ENCODE assay signal across 14 cellular contexts in the genomic region with DNA sequence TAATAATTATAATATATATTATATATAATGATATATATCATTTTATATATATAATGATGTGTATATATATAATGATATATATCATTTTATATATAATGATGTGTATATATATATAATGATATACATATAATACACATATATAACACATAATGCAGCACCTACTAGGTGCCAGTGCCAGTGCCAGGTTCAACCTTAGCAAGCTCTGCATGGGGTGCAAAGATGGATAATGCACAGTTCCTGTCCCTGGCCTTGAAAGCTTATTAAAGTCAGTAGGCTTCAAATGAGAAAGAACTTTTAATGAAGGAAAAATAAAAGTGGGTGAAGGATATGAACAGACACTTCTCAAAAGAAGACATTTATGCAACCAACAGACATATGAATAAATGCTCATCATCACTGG.
DNase-seq lines count a peak whose midpoint lies in the region; ATAC-seq and TF ChIP-seq lines count a peak whose summit lies in the region.
"Had no signal": no experiment of that assay in that cellular context is flagged by ENCODE, and none has a peak within 500 bp of the region (broad histone marks: within the 10 kb centered on the region; RNA-seq: fewer than 3 reads in every experiment).

No MANE protein-coding gene starts in this region.

- CTCF ChIA-PET in activated naive CD4-positive, alpha-beta T cell treated with anti-CD3 and anti-CD28 coated beads, Interleukin-2, amount 10 ng/mL, durations not matched to agents 7 days and 5 days (lab: Charles Lee), result no interaction called here

- DNase-seq in SKM-1 treated with dmso at 0.1 percent for 144 hours (lab: John Stamatoyannopoulos, UW; ENCODE audit: unreplicated experiment) (peak; percentile 4), SKM-1 (lab: John Stamatoyannopoulos, UW; ENCODE audit: unreplicated experiment) (no peak), NB4 (ENCODE audit: low read depth) (peak; percentile 25)
- DNase-seq in activated naive CD4-positive, alpha-beta T cell treated with anti-CD3 and anti-CD28 coated beads, Interleukin-2, amount 10 ng/mL, durations not matched to agents 7 days and 5 days, result peak; percentile 26
- no peak for DNase-seq in activated naive CD4-positive, alpha-beta T cell (lab: John Stamatoyannopoulos, UW)
- DNase-seq: Calu3; CD8-positive, alpha-beta T cell; DMS79 treated with DMSO at 0.1 percent for 48 hours; GF-D8; HCEC 1CT had no signal

- TF ChIP-seq CTCF in NB4 (IDR thresholded peaks at IDR 0.05; ENCODE audit: low read depth, low read length), result no peak

- H3K36me3 Mint-ChIP-seq in activated naive CD4-positive, alpha-beta T cell treated with anti-CD3 and anti-CD28 coated beads, Interleukin-2, amount 10 ng/mL, durations not matched to agents 7 days and 5 days, result peaks cover 16% of the 10 kb centered on the region
- H3K36me3 Mint-ChIP-seq in stimulated activated memory B cell treated with anti-CD40 and anti-IgM and Interleukin-4, amounts not matched to agents 10 μg/mL and 1 μg/mL and 100 μg/mL, for 72 hours, result no peaks in the 10 kb centered on the region

- H3K9me3 Mint-ChIP-seq in activated naive CD4-positive, alpha-beta T cell treated with anti-CD3 and anti-CD28 coated beads, Interleukin-2, amount 10 ng/mL, durations not matched to agents 7 days and 5 days, result no peaks in the 10 kb centered on the region
- no peaks in the 10 kb centered on the region for H3K9me3 Mint-ChIP-seq in stimulated activated memory B cell treated with anti-CD40 and anti-IgM and Interleukin-4, amounts not matched to agents 10 μg/mL and 1 μg/mL and 100 μg/mL, for 72 hours
- H3K9me3 Mint-ChIP-seq: CD8-positive, alpha-beta T cell; GM23338 had no signal

- no peaks in the 10 kb centered on the region for H3K27me3 Mint-ChIP-seq in activated naive CD4-positive, alpha-beta T cell treated with anti-CD3 and anti-CD28 coated beads, Interleukin-2, amount 10 ng/mL, durations not matched to agents 7 days and 5 days
- no peaks in the 10 kb centered on the region for H3K27me3 Mint-ChIP-seq in stimulated activated memory B cell treated with anti-CD40 and anti-IgM and Interleukin-4, amounts not matched to agents 10 μg/mL and 1 μg/mL and 100 μg/mL, for 72 hours
- H3K27me3 Mint-ChIP-seq: B cell had no signal

- peaks cover 13% of the 10 kb centered on the region for H3K4me1 Mint-ChIP-seq in activated naive CD4-positive, alpha-beta T cell treated with anti-CD3 and anti-CD28 coated beads, Interleukin-2, amount 10 ng/mL, durations not matched to agents 7 days and 5 days
- no peaks in the 10 kb centered on the region for H3K4me1 Mint-ChIP-seq in stimulated activated memory B cell treated with anti-CD40 and anti-IgM and Interleukin-4, amounts not matched to agents 10 μg/mL and 1 μg/mL and 100 μg/mL, for 72 hours
- H3K4me1 Mint-ChIP-seq: B cell had no signal

- H3K4me3 ChIP-seq in NB4 (ENCODE audit: low read depth, low read length), result no peak overlapping the region
- H3K4me3 ChIP-seq: BLaER1 treated with 17β-estradiol and CSF1 and Interleukin-3, amounts not matched to agents 10 nM and 100 nM; GM23338 had no signal

- no peak overlapping the region for H3K4me3 Mint-ChIP-seq in activated naive CD4-positive, alpha-beta T cell treated with anti-CD3 and anti-CD28 coated beads, Interleukin-2, amount 10 ng/mL, durations not matched to agents 7 days and 5 days
- H3K4me3 Mint-ChIP-seq in stimulated activated memory B cell treated with anti-CD40 and anti-IgM and Interleukin-4, amounts not matched to agents 10 μg/mL and 1 μg/mL and 100 μg/mL, for 72 hours, result no peak overlapping the region
- H3K4me3 Mint-ChIP-seq: B cell; CD8-positive, alpha-beta T cell; GM23338 had no signal

- no peak overlapping the region for H3K27ac Mint-ChIP-seq in activated naive CD4-positive, alpha-beta T cell treated with anti-CD3 and anti-CD28 coated beads, Interleukin-2, amount 10 ng/mL, durations not matched to agents 7 days and 5 days
- no peak overlapping the region for H3K27ac Mint-ChIP-seq in stimulated activated memory B cell treated with anti-CD40 and anti-IgM and Interleukin-4, amounts not matched to agents 10 μg/mL and 1 μg/mL and 100 μg/mL, for 72 hours
- H3K27ac Mint-ChIP-seq: B cell; CD8-positive, alpha-beta T cell; GM23338 had no signal

- ATAC-seq in stimulated activated memory B cell treated with anti-CD40 and anti-IgM and Interleukin-4, amounts not matched to agents 10 μg/mL and 1 μg/mL and 100 μg/mL, for 72 hours, result no peak
- ATAC-seq: CD8-positive, alpha-beta T cell; GM23338 had no signal

- TF ChIP-seq POLR2A in NB4 (IDR thresholded peaks at IDR 0.05; ENCODE audit: extremely low read depth, insufficient read length), result no peak

Comparison
In these comparisons a context has a peak if more than half of its experiments do, and no peak if none do; other contexts are left out.
1. DNase-seq: peak in SKM-1 treated with dmso at 0.1 percent for 144 hours (single experiment), activated naive CD4-positive, alpha-beta T cell treated with anti-CD3 and anti-CD28 coated beads, Interleukin-2, amount 10 ng/mL, durations not matched to agents 7 days and 5 days (single experiment) and NB4 (single experiment); none in SKM-1 (single experiment) and activated naive CD4-positive, alpha-beta T cell (0 of 4).